Comparison of ENCODE assay signal across 2 cellular contexts in the genomic region with DNA sequence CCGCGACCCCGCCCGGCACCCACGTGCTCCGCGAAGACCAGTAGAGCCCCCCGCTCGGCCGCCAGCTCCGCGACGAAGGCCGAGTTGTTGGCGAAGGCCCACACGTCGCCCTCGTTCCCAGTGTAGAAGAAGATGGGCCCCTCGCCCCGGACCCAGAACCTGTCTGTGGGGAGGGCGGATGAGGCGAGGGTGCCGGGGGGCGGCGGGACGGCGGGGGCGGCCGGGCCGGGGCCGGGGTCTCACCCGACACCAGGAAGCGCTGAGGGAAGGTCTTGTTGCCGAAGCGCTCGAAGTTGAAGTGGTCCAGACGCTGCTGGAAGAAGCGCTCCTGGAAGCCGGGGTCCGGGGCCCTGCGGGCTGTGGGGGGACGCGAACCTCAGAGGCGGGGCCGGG.
TF ChIP-seq lines count a peak whose summit lies in the region.

No MANE protein-coding gene starts in this region.

TF ChIP-seq in SK-N-SH, 30 proteins besides CTCF, POLR2A, EP300 and RAD21 (continued from another document):
- TF ChIP-seq, protein P1, sequence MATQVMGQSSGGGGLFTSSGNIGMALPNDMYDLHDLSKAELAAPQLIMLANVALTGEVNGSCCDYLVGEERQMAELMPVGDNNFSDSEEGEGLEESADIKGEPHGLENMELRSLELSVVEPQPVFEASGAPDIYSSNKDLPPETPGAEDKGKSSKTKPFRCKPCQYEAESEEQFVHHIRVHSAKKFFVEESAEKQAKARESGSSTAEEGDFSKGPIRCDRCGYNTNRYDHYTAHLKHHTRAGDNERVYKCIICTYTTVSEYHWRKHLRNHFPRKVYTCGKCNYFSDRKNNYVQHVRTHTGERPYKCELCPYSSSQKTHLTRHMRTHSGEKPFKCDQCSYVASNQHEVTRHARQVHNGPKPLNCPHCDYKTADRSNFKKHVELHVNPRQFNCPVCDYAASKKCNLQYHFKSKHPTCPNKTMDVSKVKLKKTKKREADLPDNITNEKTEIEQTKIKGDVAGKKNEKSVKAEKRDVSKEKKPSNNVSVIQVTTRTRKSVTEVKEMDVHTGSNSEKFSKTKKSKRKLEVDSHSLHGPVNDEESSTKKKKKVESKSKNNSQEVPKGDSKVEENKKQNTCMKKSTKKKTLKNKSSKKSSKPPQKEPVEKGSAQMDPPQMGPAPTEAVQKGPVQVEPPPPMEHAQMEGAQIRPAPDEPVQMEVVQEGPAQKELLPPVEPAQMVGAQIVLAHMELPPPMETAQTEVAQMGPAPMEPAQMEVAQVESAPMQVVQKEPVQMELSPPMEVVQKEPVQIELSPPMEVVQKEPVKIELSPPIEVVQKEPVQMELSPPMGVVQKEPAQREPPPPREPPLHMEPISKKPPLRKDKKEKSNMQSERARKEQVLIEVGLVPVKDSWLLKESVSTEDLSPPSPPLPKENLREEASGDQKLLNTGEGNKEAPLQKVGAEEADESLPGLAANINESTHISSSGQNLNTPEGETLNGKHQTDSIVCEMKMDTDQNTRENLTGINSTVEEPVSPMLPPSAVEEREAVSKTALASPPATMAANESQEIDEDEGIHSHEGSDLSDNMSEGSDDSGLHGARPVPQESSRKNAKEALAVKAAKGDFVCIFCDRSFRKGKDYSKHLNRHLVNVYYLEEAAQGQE (IDR thresholded peaks at IDR 0.05; ENCODE audit: low read depth, low read length) = no peak
- no peak for TF ChIP-seq NFIC (IDR thresholded peaks at IDR 0.05; ENCODE audit: borderline replicate concordance)

TF ChIP-seq in HEK293T, 16 proteins besides CTCF, POLR2A, EP300 and RAD21 (continued from another document):
- TF ChIP-seq PKNOX1 (IDR thresholded peaks at IDR 0.05) = no peak
- no peak for TF ChIP-seq BHLHE40 (IDR thresholded peaks at IDR 0.05; ENCODE audit: borderline replicate concordance)
- no peak for TF ChIP-seq L3MBTL2 (conservative IDR thresholded peaks at IDR 0.05)
